In the genomic region with DNA sequence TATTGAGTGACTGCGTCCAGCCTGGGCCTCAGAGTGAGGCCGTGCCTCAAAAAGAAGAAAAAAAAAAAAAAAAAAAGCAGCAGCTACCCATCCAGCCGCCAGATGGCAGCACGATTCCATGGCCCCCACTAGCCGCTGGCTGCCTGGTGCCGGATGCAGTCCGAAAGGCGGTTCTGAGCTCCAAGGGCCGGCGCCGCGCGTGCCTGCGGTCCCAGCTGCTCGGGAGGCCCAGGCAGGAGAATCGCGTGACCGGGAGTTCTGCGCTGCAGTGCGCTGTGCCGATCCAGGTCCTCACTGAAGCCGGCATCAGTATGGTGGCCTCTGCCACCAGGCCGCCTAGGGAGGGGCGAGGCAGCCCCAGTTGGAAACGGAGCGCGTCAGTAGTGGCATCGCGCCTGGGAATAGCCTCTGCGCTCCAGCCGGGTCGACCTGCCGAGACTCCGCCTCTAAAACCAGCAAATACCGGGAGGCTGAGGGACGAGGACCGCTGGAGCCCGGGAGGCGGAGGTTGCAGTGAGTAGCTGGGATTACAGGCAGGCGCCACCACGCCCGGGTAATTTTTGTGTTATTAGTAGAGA, we compare ENCODE assay signal across 2 cellular contexts.
TF ChIP-seq lines count a peak whose summit lies in the region.

No MANE protein-coding gene starts in this region.

TF ChIP-seq in A549, 52 proteins besides CTCF, POLR2A, EP300 and RAD21:
- TF ChIP-seq CHD2 (IDR thresholded peaks at IDR 0.05; ENCODE audit: low read length, partially characterized antibody) (no peak), HOXB13 (CRISPR knock-in tag; IDR thresholded peaks at IDR 0.05; ENCODE audit: low read depth) (no peak), POLR2AphosphoS2 (conservative IDR thresholded peaks at IDR 0.05; ENCODE audit: low read length) (no peak), FOXS1 (CRISPR knock-in tag; IDR thresholded peaks at IDR 0.05) (no peak), HDAC2 (IDR thresholded peaks at IDR 0.05) (no peak), RCOR1 (IDR thresholded peaks at IDR 0.05; ENCODE audit: low read depth, low read length) (no peak), ZSCAN20 (CRISPR knock-in tag; IDR thresholded peaks at IDR 0.05) (no peak), ZNF302 (CRISPR knock-in tag; IDR thresholded peaks at IDR 0.05) (no peak), RFX5 (IDR thresholded peaks at IDR 0.05) (no peak), TP53 (CRISPR knock-in tag; IDR thresholded peaks at IDR 0.05) (no peak), PHF8 (IDR thresholded peaks at IDR 0.05; ENCODE audit: borderline replicate concordance, low read depth) (no peak), GATA3 (IDR thresholded peaks at IDR 0.05; ENCODE audit: borderline replicate concordance) (no peak), RNF2 (IDR thresholded peaks at IDR 0.05; ENCODE audit: borderline replicate concordance, low read depth) (no peak), NR3C1 (IDR thresholded peaks at IDR 0.05) (no peak), SMC3 (IDR thresholded peaks at IDR 0.05) (peak; percentile 79), HOXA7 (CRISPR knock-in tag; IDR thresholded peaks at IDR 0.05) (no peak), TFCP2L1 (CRISPR knock-in tag; IDR thresholded peaks at IDR 0.05) (no peak), FOSL2 (IDR thresholded peaks at IDR 0.05) (no peak), FOSL2 (CRISPR knock-in tag; IDR thresholded peaks at IDR 0.05) (no peak), KDM1A (IDR thresholded peaks at IDR 0.05; ENCODE audit: low read depth) (no peak), CHD4 (IDR thresholded peaks at IDR 0.05; ENCODE audit: borderline replicate concordance) (no peak)
- TF ChIP-seq, protein P1, sequence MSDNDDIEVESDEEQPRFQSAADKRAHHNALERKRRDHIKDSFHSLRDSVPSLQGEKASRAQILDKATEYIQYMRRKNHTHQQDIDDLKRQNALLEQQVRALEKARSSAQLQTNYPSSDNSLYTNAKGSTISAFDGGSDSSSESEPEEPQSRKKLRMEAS (IDR thresholded peaks at IDR 0.05): peak; percentile 70
- TF ChIP-seq, protein P2, sequence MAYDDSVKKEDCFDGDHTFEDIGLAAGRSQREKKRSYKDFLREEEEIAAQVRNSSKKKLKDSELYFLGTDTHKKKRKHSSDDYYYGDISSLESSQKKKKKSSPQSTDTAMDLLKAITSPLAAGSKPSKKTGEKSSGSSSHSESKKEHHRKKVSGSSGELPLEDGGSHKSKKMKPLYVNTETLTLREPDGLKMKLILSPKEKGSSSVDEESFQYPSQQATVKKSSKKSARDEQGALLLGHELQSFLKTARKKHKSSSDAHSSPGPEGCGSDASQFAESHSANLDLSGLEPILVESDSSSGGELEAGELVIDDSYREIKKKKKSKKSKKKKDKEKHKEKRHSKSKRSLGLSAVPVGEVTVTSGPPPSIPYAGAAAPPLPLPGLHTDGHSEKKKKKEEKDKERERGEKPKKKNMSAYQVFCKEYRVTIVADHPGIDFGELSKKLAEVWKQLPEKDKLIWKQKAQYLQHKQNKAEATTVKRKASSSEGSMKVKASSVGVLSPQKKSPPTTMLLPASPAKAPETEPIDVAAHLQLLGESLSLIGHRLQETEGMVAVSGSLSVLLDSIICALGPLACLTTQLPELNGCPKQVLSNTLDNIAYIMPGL (CRISPR knock-in tag; IDR thresholded peaks at IDR 0.05; ENCODE audit: borderline replicate concordance): no peak
- TF ChIP-seq, protein P3, sequence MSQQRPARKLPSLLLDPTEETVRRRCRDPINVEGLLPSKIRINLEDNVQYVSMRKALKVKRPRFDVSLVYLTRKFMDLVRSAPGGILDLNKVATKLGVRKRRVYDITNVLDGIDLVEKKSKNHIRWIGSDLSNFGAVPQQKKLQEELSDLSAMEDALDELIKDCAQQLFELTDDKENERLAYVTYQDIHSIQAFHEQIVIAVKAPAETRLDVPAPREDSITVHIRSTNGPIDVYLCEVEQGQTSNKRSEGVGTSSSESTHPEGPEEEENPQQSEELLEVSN (IDR thresholded peaks at IDR 0.05; ENCODE audit: borderline replicate concordance, low read depth): peak; percentile 35; the same call in 1 of the 2 replicates
- TF ChIP-seq, protein P4, sequence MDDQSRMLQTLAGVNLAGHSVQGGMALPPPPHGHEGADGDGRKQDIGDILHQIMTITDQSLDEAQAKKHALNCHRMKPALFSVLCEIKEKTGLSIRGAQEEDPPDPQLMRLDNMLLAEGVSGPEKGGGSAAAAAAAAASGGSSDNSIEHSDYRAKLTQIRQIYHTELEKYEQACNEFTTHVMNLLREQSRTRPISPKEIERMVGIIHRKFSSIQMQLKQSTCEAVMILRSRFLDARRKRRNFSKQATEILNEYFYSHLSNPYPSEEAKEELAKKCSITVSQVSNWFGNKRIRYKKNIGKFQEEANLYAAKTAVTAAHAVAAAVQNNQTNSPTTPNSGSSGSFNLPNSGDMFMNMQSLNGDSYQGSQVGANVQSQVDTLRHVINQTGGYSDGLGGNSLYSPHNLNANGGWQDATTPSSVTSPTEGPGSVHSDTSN (IDR thresholded peaks at IDR 0.05): no peak
TF ChIP-seq in A549: peak in this region for 3.

TF ChIP-seq in HepG2, 621 proteins besides CTCF, POLR2A, EP300 and RAD21 (continues in another document):
- TF ChIP-seq, protein P5, sequence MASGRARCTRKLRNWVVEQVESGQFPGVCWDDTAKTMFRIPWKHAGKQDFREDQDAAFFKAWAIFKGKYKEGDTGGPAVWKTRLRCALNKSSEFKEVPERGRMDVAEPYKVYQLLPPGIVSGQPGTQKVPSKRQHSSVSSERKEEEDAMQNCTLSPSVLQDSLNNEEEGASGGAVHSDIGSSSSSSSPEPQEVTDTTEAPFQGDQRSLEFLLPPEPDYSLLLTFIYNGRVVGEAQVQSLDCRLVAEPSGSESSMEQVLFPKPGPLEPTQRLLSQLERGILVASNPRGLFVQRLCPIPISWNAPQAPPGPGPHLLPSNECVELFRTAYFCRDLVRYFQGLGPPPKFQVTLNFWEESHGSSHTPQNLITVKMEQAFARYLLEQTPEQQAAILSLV (CRISPR knock-in tag; IDR thresholded peaks at IDR 0.05; ENCODE audit: borderline replicate concordance): 0 out of 2 replicates have a peak, but pooled peaks have one; percentile 51
- TF ChIP-seq ZNF567 (CRISPR knock-in tag; IDR thresholded peaks at IDR 0.05; ENCODE audit: borderline replicate concordance) (peak; percentile 30; the same call in 1 of the 2 replicates), ZMYM4 (CRISPR knock-in tag; IDR thresholded peaks at IDR 0.05) (0 out of 2 replicates have a peak, but pooled peaks have one; percentile 16), SPEN (CRISPR knock-in tag; IDR thresholded peaks at IDR 0.05; ENCODE audit: low read depth) (peak; percentile 42; the same call in 1 of the 2 replicates), ZNF776 (CRISPR knock-in tag; IDR thresholded peaks at IDR 0.05) (no peak), REPIN1 (CRISPR knock-in tag; IDR thresholded peaks at IDR 0.05; ENCODE audit: borderline replicate concordance, low read depth) (peak; percentile 49; the same call in 1 of the 2 replicates), ZNF788 (CRISPR knock-in tag; IDR thresholded peaks at IDR 0.05; ENCODE audit: borderline replicate concordance) (peak; percentile 47; the same call in 1 of the 2 replicates), BHLHE40 (IDR thresholded peaks at IDR 0.05; ENCODE audit: low read length) (peak; percentile 65), ZNF768 (CRISPR knock-in tag; IDR thresholded peaks at IDR 0.05) (peak; percentile 71; the same call in 1 of the 2 replicates), XRCC5 (optimal IDR thresholded peaks at IDR 0.05; ENCODE audit: low read length) (peak; percentile 82), ZMYM3 (CRISPR knock-in tag; IDR thresholded peaks at IDR 0.05) (peak; percentile 25; the same call in 1 of the 2 replicates), POGZ (CRISPR knock-in tag; IDR thresholded peaks at IDR 0.05) (peak; percentile 64; the same call in 1 of the 2 replicates), YY1 (IDR thresholded peaks at IDR 0.05; ENCODE audit: insufficient read depth, insufficient replicate concordance, low read depth, low read length) (peak; percentile 60), ZNF335 (CRISPR knock-in tag; IDR thresholded peaks at IDR 0.05) (no peak), MXI1 (IDR thresholded peaks at IDR 0.05; ENCODE audit: borderline replicate concordance, low read depth, low read length) (peak; percentile 17; the same call in 1 of the 3 replicates), GABPB1 (CRISPR knock-in tag; IDR thresholded peaks at IDR 0.05) (peak; percentile 73; the same call in 1 of the 2 replicates)
- TF ChIP-seq, protein P6, sequence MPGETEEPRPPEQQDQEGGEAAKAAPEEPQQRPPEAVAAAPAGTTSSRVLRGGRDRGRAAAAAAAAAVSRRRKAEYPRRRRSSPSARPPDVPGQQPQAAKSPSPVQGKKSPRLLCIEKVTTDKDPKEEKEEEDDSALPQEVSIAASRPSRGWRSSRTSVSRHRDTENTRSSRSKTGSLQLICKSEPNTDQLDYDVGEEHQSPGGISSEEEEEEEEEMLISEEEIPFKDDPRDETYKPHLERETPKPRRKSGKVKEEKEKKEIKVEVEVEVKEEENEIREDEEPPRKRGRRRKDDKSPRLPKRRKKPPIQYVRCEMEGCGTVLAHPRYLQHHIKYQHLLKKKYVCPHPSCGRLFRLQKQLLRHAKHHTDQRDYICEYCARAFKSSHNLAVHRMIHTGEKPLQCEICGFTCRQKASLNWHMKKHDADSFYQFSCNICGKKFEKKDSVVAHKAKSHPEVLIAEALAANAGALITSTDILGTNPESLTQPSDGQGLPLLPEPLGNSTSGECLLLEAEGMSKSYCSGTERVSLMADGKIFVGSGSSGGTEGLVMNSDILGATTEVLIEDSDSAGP (CRISPR knock-in tag; IDR thresholded peaks at IDR 0.05; ENCODE audit: borderline replicate concordance): peak; percentile 68
- TF ChIP-seq, protein P7, sequence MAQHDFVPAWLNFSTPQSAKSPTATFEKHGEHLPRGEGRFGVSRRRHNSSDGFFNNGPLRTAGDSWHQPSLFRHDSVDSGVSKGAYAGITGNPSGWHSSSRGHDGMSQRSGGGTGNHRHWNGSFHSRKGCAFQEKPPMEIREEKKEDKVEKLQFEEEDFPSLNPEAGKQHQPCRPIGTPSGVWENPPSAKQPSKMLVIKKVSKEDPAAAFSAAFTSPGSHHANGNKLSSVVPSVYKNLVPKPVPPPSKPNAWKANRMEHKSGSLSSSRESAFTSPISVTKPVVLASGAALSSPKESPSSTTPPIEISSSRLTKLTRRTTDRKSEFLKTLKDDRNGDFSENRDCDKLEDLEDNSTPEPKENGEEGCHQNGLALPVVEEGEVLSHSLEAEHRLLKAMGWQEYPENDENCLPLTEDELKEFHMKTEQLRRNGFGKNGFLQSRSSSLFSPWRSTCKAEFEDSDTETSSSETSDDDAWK (CRISPR knock-in tag; IDR thresholded peaks at IDR 0.05): no peak
- TF ChIP-seq, protein P8, sequence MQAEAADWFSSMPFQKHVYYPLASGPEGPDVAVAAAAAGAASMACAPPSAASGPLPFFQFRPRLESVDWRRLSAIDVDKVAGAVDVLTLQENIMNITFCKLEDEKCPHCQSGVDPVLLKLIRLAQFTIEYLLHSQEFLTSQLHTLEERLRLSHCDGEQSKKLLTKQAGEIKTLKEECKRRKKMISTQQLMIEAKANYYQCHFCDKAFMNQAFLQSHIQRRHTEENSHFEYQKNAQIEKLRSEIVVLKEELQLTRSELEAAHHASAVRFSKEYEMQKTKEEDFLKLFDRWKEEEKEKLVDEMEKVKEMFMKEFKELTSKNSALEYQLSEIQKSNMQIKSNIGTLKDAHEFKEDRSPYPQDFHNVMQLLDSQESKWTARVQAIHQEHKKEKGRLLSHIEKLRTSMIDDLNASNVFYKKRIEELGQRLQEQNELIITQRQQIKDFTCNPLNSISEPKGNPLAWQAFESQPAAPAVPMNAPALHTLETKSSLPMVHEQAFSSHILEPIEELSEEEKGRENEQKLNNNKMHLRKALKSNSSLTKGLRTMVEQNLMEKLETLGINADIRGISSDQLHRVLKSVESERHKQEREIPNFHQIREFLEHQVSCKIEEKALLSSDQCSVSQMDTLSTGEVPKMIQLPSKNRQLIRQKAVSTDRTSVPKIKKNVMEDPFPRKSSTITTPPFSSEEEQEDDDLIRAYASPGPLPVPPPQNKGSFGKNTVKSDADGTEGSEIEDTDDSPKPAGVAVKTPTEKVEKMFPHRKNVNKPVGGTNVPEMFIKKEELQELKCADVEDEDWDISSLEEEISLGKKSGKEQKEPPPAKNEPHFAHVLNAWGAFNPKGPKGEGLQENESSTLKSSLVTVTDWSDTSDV (CRISPR knock-in tag; IDR thresholded peaks at IDR 0.05): no peak
- TF ChIP-seq, protein P9, sequence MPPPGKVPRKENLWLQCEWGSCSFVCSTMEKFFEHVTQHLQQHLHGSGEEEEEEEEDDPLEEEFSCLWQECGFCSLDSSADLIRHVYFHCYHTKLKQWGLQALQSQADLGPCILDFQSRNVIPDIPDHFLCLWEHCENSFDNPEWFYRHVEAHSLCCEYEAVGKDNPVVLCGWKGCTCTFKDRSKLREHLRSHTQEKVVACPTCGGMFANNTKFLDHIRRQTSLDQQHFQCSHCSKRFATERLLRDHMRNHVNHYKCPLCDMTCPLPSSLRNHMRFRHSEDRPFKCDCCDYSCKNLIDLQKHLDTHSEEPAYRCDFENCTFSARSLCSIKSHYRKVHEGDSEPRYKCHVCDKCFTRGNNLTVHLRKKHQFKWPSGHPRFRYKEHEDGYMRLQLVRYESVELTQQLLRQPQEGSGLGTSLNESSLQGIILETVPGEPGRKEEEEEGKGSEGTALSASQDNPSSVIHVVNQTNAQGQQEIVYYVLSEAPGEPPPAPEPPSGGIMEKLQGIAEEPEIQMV (CRISPR knock-in tag; IDR thresholded peaks at IDR 0.05; ENCODE audit: low read depth): 0 out of 2 replicates have a peak, but pooled peaks have one; percentile 26
- TF ChIP-seq, protein P10, sequence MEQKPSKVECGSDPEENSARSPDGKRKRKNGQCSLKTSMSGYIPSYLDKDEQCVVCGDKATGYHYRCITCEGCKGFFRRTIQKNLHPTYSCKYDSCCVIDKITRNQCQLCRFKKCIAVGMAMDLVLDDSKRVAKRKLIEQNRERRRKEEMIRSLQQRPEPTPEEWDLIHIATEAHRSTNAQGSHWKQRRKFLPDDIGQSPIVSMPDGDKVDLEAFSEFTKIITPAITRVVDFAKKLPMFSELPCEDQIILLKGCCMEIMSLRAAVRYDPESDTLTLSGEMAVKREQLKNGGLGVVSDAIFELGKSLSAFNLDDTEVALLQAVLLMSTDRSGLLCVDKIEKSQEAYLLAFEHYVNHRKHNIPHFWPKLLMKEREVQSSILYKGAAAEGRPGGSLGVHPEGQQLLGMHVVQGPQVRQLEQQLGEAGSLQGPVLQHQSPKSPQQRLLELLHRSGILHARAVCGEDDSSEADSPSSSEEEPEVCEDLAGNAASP (CRISPR knock-in tag; IDR thresholded peaks at IDR 0.05; ENCODE audit: borderline replicate concordance): peak; percentile 23; the same call in 1 of the 2 replicates
- TF ChIP-seq, protein P11, sequence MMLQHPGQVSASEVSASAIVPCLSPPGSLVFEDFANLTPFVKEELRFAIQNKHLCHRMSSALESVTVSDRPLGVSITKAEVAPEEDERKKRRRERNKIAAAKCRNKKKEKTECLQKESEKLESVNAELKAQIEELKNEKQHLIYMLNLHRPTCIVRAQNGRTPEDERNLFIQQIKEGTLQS (CRISPR knock-in tag; IDR thresholded peaks at IDR 0.05): 0 out of 2 replicates have a peak, but pooled peaks have one; percentile 40
- TF ChIP-seq, protein P12, sequence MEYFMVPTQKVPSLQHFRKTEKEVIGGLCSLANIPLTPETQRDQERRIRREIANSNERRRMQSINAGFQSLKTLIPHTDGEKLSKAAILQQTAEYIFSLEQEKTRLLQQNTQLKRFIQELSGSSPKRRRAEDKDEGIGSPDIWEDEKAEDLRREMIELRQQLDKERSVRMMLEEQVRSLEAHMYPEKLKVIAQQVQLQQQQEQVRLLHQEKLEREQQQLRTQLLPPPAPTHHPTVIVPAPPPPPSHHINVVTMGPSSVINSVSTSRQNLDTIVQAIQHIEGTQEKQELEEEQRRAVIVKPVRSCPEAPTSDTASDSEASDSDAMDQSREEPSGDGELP (IDR thresholded peaks at IDR 0.05; ENCODE audit: borderline replicate concordance, low read depth): peak; percentile 19; the same call in 1 of the 2 replicates
